11 cellular contexts compared by ENCODE assay signal in the genomic region with DNA sequence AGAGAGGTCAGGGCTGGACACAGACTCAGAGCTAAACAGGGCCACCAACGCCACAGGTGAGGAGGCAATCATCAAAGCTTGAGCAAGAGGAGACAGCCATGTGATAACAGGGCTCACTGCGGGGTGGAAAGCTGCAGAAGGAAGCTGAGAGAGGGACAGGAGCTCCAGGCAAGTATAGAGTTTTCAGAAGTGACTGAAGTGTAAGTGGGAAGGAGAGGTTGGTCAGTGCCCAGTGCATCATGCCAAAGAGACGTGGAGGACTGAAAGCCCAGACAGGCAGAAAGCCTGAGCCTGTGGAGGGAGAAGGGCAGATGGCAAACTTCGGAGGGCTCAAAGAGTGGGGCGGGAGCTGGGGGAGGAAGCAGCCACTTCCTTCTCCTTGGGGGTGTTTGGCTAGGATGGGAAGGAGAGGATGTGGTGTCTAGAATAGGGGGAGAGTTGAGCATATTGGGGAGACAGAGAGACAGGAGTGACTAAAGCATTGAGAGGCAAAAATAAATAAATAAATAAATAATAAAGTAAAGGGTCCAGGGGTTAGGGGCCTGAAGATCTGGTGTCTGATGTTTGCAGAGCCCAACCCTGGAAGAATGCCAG. TPM values are rescaled to one million over a fixed set of nuclear protein-coding genes. Genes with fewer than 3 reads are reported as not detected.
DNase-seq lines count a peak whose midpoint lies in the region; ATAC-seq and TF ChIP-seq lines count a peak whose summit lies in the region.
"Had no signal": no experiment of that assay in that cellular context is flagged by ENCODE, and none has a peak within 500 bp of the region (broad histone marks: within the 10 kb centered on the region; RNA-seq: fewer than 3 reads in every experiment).

No MANE protein-coding gene starts in this region.

- peaks cover 23% of the 10 kb centered on the region; the same call in 1 of the 2 replicates for H3K79me2 ChIP-seq in HCT116 (ENCODE audit: insufficient read depth, low read length)

- H3K36me3 ChIP-seq in HCT116 (ENCODE audit: control insufficient read depth in 1 of 2, insufficient read depth in 2 of 2, low read length in 2 of 2) = peaks cover 0 to 2% of the 10 kb centered on the region in 2 experiments; a peak in 2 of 4 replicates
- H3K36me3 ChIP-seq: cardiac muscle cell, neutrophil had no signal

- H3K9me2 ChIP-seq in HCT116 (ENCODE audit: insufficient read depth) = no peaks in the 10 kb centered on the region

- intact Hi-C loops in CD4-positive, alpha-beta T cell (cut with DNase I, micrococcal nuclease) = loop anchor here in 1 of 2 experiments (5.0 kb wide), 1 partner anchor 203 kb away; the partner anchor contains the start of genes USB1 and ZNF319
- intact Hi-C loops in HCT116 (cut with micrococcal nuclease) = no loop called here

- CTCF ChIA-PET in CD4-positive, alpha-beta T cell (lab: Charles Lee) = no interaction called here
- CTCF ChIA-PET in HCT116 (lab: Charles Lee) = interaction anchor here (1.2 to 1.8 kb wide), 2 partner anchors 60 to 64 kb away, joined by 3 to 4 read pairs; no protein-coding TSS in a partner anchor

- H3K4me3 Mint-ChIP-seq in CD4-positive, alpha-beta T cell = peak overlapping the region; percentile 47
- peak overlapping the region; percentile 70 for H3K4me3 Mint-ChIP-seq in natural killer cell treated with Interleukin-12 subunit alpha and Interleukin-12 subunit beta and Interleukin-15 and Interleukin-18, amount 100 ng/mL, for 72 hours

- H3K4me1 Mint-ChIP-seq in CD4-positive, alpha-beta T cell (ENCODE audit: low read depth) = peaks cover 37% of the 10 kb centered on the region
- peaks cover 29 to 30% of the 10 kb centered on the region in 2 donors for H3K4me1 Mint-ChIP-seq in natural killer cell treated with Interleukin-12 subunit alpha and Interleukin-12 subunit beta and Interleukin-15 and Interleukin-18, amount 100 ng/mL, for 72 hours (ENCODE audit: low read depth in 2 of 2)

- no peak for TF ChIP-seq CTCF in CD4-positive, alpha-beta T cell (IDR thresholded peaks at IDR 0.05)
- TF ChIP-seq CTCF in HCT116 (IDR thresholded peaks at IDR 0.05 in 2 of 3, conservative IDR thresholded peaks at IDR 0.05 in 1 of 3; ENCODE audit: borderline replicate concordance in 1 of 3, insufficient read depth in 1 of 3, low read depth in 2 of 3, low read length in 2 of 3) = no peak

- POLR2A ChIA-PET in CD4-positive, alpha-beta T cell (lab: Charles Lee) = interaction anchor here (1.0 to 1.6 kb wide), 2 partner anchors 11 kb away, joined by 3 to 7 read pairs; no protein-coding TSS in a partner anchor
- POLR2A ChIA-PET in HCT116 (lab: Charles Lee) = no interaction called here

- no peak for DNase-seq in CD4-positive, alpha-beta T cell
- no peak for DNase-seq in HCT116 (ENCODE audit: low read depth, low spot score)
- peak in 1 of 61 donors; percentile 21 for DNase-seq in caudate nucleus (lab: John Stamatoyannopoulos, UW)
- no peak for DNase-seq in natural killer cell treated with Interleukin-12 subunit alpha and Interleukin-12 subunit beta and Interleukin-15 and Interleukin-18, amount 100 ng/mL, for 72 hours (ENCODE audit: low spot score)
- DNase-seq in mesenteric fat pad (ENCODE audit: low spot score) = no peak
- no peak for DNase-seq in NCI-H2196 (lab: John Stamatoyannopoulos, UW; ENCODE audit: unreplicated experiment)
- DNase-seq in NCI-H1930 (lab: John Stamatoyannopoulos, UW) = no peak
- DNase-seq in ACHN = no peak

- no peak for ATAC-seq in CD4-positive, alpha-beta T cell (ENCODE audit: poor library complexity)
- no peak for ATAC-seq in HCT116
- no peak for ATAC-seq in natural killer cell treated with Interleukin-12 subunit alpha and Interleukin-12 subunit beta and Interleukin-15 and Interleukin-18, amount 100 ng/mL, for 72 hours

- RAD21 ChIA-PET in HCT116 (lab: Charles Lee; ENCODE audit: low non-redundant PET in 1 of 2, low total read pairs in 2 of 2, uncharacterized antibody in 2 of 2, unreplicated experiment in 2 of 2) = no interaction called here

- H3K4me3 ChIP-seq in HCT116 (replicated peaks in 1 of 2; ENCODE audit: low read depth in 1 of 2, low read length in 2 of 2) = no peak overlapping the region
- H3K4me3 ChIP-seq: cardiac muscle cell had no signal

- H3K9me3 ChIP-seq in CD4-positive, alpha-beta T cell (ENCODE audit: control insufficient read depth, low read length) = no peaks in the 10 kb centered on the region
- no peaks in the 10 kb centered on the region for H3K9me3 ChIP-seq in HCT116 (ENCODE audit: control insufficient read depth in 1 of 2, insufficient read depth in 1 of 2, low read depth in 1 of 2, low read length in 2 of 2)
- H3K9me3 ChIP-seq: neutrophil had no signal

- no peaks in the 10 kb centered on the region for H4K20me1 ChIP-seq in HCT116 (ENCODE audit: insufficient read depth)

- no peak overlapping the region for H2AFZ ChIP-seq in HCT116 (ENCODE audit: low read depth, low read length, poor library complexity, severe bottlenecking)

- peak overlapping the region; percentile 8; the same call in 1 of the 2 replicates for H3K4me2 ChIP-seq in HCT116 (ENCODE audit: low read length)
- H3K4me2 ChIP-seq: KMS-11 had no signal

- peaks cover 10% of the 10 kb centered on the region for H3K27me3 ChIP-seq in CD4-positive, alpha-beta T cell (ENCODE audit: control insufficient read depth, insufficient read depth, low read length)
- no peaks in the 10 kb centered on the region for H3K27me3 ChIP-seq in HCT116 (ENCODE audit: insufficient read depth, low read length)
- H3K27me3 ChIP-seq: cardiac muscle cell had no signal

- in situ Hi-C loops in ACHN (cut with HindIII; ENCODE audit: low pct_ligation_motif_present, low pct_unique_long_range_greater_than_20kb, low sequenced_read_pairs) = no loop called here

- H3K36me3 Mint-ChIP-seq in CD4-positive, alpha-beta T cell (ENCODE audit: low read depth) = no peaks in the 10 kb centered on the region
- H3K36me3 Mint-ChIP-seq in natural killer cell treated with Interleukin-12 subunit alpha and Interleukin-12 subunit beta and Interleukin-15 and Interleukin-18, amount 100 ng/mL, for 72 hours = no peaks in the 10 kb centered on the region

- H3K9me3 Mint-ChIP-seq in CD4-positive, alpha-beta T cell = no peaks in the 10 kb centered on the region
- no peaks in the 10 kb centered on the region for H3K9me3 Mint-ChIP-seq in natural killer cell treated with Interleukin-12 subunit alpha and Interleukin-12 subunit beta and Interleukin-15 and Interleukin-18, amount 100 ng/mL, for 72 hours

- H3K27ac ChIP-seq in CD4-positive, alpha-beta T cell (ENCODE audit: low read depth, low read length) = no peak overlapping the region
- H3K27ac ChIP-seq in HCT116 (ENCODE audit: low read depth, low read length) (no peak overlapping the region), caudate nucleus (ENCODE audit: low read depth, low read length) (peak overlapping the region; percentile 3)
- H3K27ac ChIP-seq: cardiac muscle cell, KMS-11, neutrophil had no signal

- no peak overlapping the region for H3K27ac Mint-ChIP-seq in CD4-positive, alpha-beta T cell
- H3K27ac Mint-ChIP-seq in natural killer cell treated with Interleukin-12 subunit alpha and Interleukin-12 subunit beta and Interleukin-15 and Interleukin-18, amount 100 ng/mL, for 72 hours = peak overlapping the region; percentile 18 to 34

- TF ChIP-seq POLR2A in HCT116 (IDR thresholded peaks at IDR 0.05; ENCODE audit: borderline replicate concordance, extremely low read depth, insufficient read depth, insufficient read length) = no peak

- H3K9ac ChIP-seq in HCT116 (ENCODE audit: low read length) = no peak overlapping the region
- H3K9ac ChIP-seq: KMS-11 had no signal

- no TSS peak for BruUV-seq in HCT116 (replicated peaks; lab: Mats Ljungman, UMichigan)

- TF ChIP-seq RAD21 in HCT116 (IDR thresholded peaks at IDR 0.05; ENCODE audit: low read depth) = no peak

- peaks cover 71 to 78% of the 10 kb centered on the region in 2 experiments for H3K4me1 ChIP-seq in HCT116 (ENCODE audit: control insufficient read depth in 1 of 2, insufficient read depth in 2 of 2, low read length in 2 of 2)

- peaks cover 22% of the 10 kb centered on the region for H3K27me3 Mint-ChIP-seq in CD4-positive, alpha-beta T cell
- H3K27me3 Mint-ChIP-seq in natural killer cell treated with Interleukin-12 subunit alpha and Interleukin-12 subunit beta and Interleukin-15 and Interleukin-18, amount 100 ng/mL, for 72 hours = no peaks in the 10 kb centered on the region

TF ChIP-seq in HCT116, 20 proteins besides CTCF, POLR2A, EP300 and RAD21:
- TF ChIP-seq POLR2AphosphoS5 (IDR thresholded peaks at IDR 0.05; ENCODE audit: low read depth, low read length) (no peak), EZH2 (IDR thresholded peaks at IDR 0.05) (no peak), TCF7L2 (IDR thresholded peaks at IDR 0.05; ENCODE audit: borderline replicate concordance, extremely low read depth, insufficient read depth, insufficient read length) (no peak), ATF3 (IDR thresholded peaks at IDR 0.05) (no peak), ZFX (IDR thresholded peaks at IDR 0.05) (no peak), YY1 (IDR thresholded peaks at IDR 0.05; ENCODE audit: extremely low read depth, insufficient replicate concordance, low read depth, low read length) (no peak)

RNA-seq across cellular contexts. Expression of gene KIFC3, which starts 2.6 kb away (rescaled TPM):
- not detected for total RNA-seq in CD4-positive, alpha-beta T cell
- 31.9 TPM for total RNA-seq in HCT116 (2021; ENCODE audit: unreplicated experiment)
- polyA plus RNA-seq in HCT116 (2012) = 28.9 and 41.1 TPM in 2 replicates
- total RNA-seq in natural killer cell treated with Interleukin-12 subunit alpha and Interleukin-12 subunit beta and Interleukin-15 and Interleukin-18, amount 100 ng/mL, for 72 hours = 10 to 100 TPM in 1 of 2 donors, 1 to 10 TPM in 1; 2.5 to 10.0 TPM
- 62.3 TPM for total RNA-seq in mesenteric fat pad
